16 cellular contexts compared by ENCODE assay signal in genomic region chr10:99681553-99681952, GRCh38. TPM values are rescaled to one million over a fixed set of nuclear protein-coding genes. Genes with fewer than 3 reads are reported as not detected.
DNase-seq lines count a peak whose midpoint lies in the region; ATAC-seq, FAIRE-seq and TF ChIP-seq lines count a peak whose summit lies in the region.
"Had no signal": no experiment of that assay in that cellular context is flagged by ENCODE, and none has a peak within 500 bp of the region (broad histone marks: within the 10 kb centered on the region; RNA-seq: fewer than 3 reads in every experiment).

No MANE protein-coding gene starts in this region.

- H3K36me3 Mint-ChIP-seq in astrocyte (ENCODE audit: low read depth, unreplicated experiment), result peaks cover 11% of the 10 kb centered on the region
- H3K36me3 Mint-ChIP-seq in T-helper 2 cell treated with Interferon-gamma antibody and Interleukin-4, amounts not matched to agents 5 μg/mL and 100 μg/mL, for 36 hours (ENCODE audit: low read depth), result peaks cover 3% of the 10 kb centered on the region

- CTCF ChIA-PET in A673 (lab: Charles Lee), result no interaction called here

- intact Hi-C loops in A673 (cut with micrococcal nuclease; ENCODE audit: unreplicated experiment), result no loop called here
- intact Hi-C loops in testis (cut with DNase I; ENCODE audit: low total_unique reads), result no loop called here

- no peaks in the 10 kb centered on the region for H3K4me1 Mint-ChIP-seq in astrocyte (ENCODE audit: low read depth, unreplicated experiment)
- peaks cover 12% of the 10 kb centered on the region for H3K4me1 Mint-ChIP-seq in T-helper 2 cell treated with Interferon-gamma antibody and Interleukin-4, amounts not matched to agents 5 μg/mL and 100 μg/mL, for 36 hours (ENCODE audit: low read depth)
- H3K4me1 Mint-ChIP-seq: activated naive CD4-positive, alpha-beta T cell treated with anti-CD3 and anti-CD28 coated beads, Interleukin-2, amount 50 U/mL, for 24 hours had no signal

- peaks cover 4% of the 10 kb centered on the region for H3K4me1 ChIP-seq in A673 (ENCODE audit: insufficient read depth, low read length, poor library complexity, severe bottlenecking)
- peaks cover under 1% of the 10 kb centered on the region for H3K4me1 ChIP-seq in astrocyte (ENCODE audit: insufficient read depth, low read length)
- H3K4me1 ChIP-seq in foreskin keratinocyte, result peaks cover 18% of the 10 kb centered on the region
- no peaks in the 10 kb centered on the region for H3K4me1 ChIP-seq in testis

- no peaks in the 10 kb centered on the region for H3K9me3 Mint-ChIP-seq in astrocyte (ENCODE audit: unreplicated experiment)
- no peaks in the 10 kb centered on the region for H3K9me3 Mint-ChIP-seq in T-helper 2 cell treated with Interferon-gamma antibody and Interleukin-4, amounts not matched to agents 5 μg/mL and 100 μg/mL, for 36 hours
- H3K9me3 Mint-ChIP-seq: activated naive CD4-positive, alpha-beta T cell treated with anti-CD3 and anti-CD28 coated beads, Interleukin-2, amount 50 U/mL, for 24 hours had no signal

- TF ChIP-seq CTCF in A673 (conservative IDR thresholded peaks at IDR 0.05; ENCODE audit: low read depth, low read length) (no peak), astrocyte (IDR thresholded peaks at IDR 0.05; ENCODE audit: insufficient read depth, low read depth, low read length) (no peak), foreskin keratinocyte (conservative IDR thresholded peaks at IDR 0.05) (peak; percentile 32), testis (IDR thresholded peaks at IDR 0.05) (no peak)

- POLR2A ChIA-PET in A673 (lab: Charles Lee; ENCODE audit: low non-redundant PET), result no interaction called here

- H3K27ac Mint-ChIP-seq in astrocyte (ENCODE audit: unreplicated experiment), result no peak overlapping the region
- H3K27ac Mint-ChIP-seq in T-helper 2 cell treated with Interferon-gamma antibody and Interleukin-4, amounts not matched to agents 5 μg/mL and 100 μg/mL, for 36 hours, result no peak overlapping the region
- H3K27ac Mint-ChIP-seq: activated naive CD4-positive, alpha-beta T cell treated with anti-CD3 and anti-CD28 coated beads, Interleukin-2, amount 50 U/mL, for 24 hours had no signal

- WGBS in testis, 2 donors, result 94 to 97% methylated on average over 4 of the region's 4 CpGs

- H2AFZ ChIP-seq in astrocyte (ENCODE audit: low read depth, low read length), result no peak overlapping the region

- BruUV-seq in A673 (replicated peaks; lab: Mats Ljungman, UMichigan), result no TSS peak

- no peak overlapping the region for H3K27ac ChIP-seq in A673 (ENCODE audit: low read depth, low read length, poor library complexity, severe bottlenecking)
- H3K27ac ChIP-seq in astrocyte (ENCODE audit: low read depth, low read length), result peak overlapping the region; percentile 64
- H3K27ac ChIP-seq in foreskin keratinocyte, result peak overlapping the region; percentile 9
- no peak overlapping the region for H3K27ac ChIP-seq in testis
- H3K27ac ChIP-seq: BLaER1 treated with 17β-estradiol and CSF1 and Interleukin-3, amounts not matched to agents 10 nM and 100 nM; KMS-11; neutrophil had no signal

- peaks cover 11% of the 10 kb centered on the region for H3K79me2 ChIP-seq in astrocyte (ENCODE audit: insufficient read depth, low read length)

- H3K27me3 Mint-ChIP-seq in astrocyte (ENCODE audit: low read depth, unreplicated experiment), result no peaks in the 10 kb centered on the region
- H3K27me3 Mint-ChIP-seq in T-helper 2 cell treated with Interferon-gamma antibody and Interleukin-4, amounts not matched to agents 5 μg/mL and 100 μg/mL, for 36 hours (ENCODE audit: low read depth), result no peaks in the 10 kb centered on the region
- H3K27me3 Mint-ChIP-seq: activated naive CD4-positive, alpha-beta T cell treated with anti-CD3 and anti-CD28 coated beads, Interleukin-2, amount 50 U/mL, for 24 hours had no signal

- H3K4me3 ChIP-seq in A673 (ENCODE audit: low read depth, low read length, poor library complexity, severe bottlenecking) (no peak overlapping the region), astrocyte (ENCODE audit: insufficient read depth, low read depth, low read length) (no peak overlapping the region), testis (no peak overlapping the region)
- H3K4me3 ChIP-seq: BLaER1 treated with 17β-estradiol and CSF1 and Interleukin-3, amounts not matched to agents 10 nM and 100 nM had no signal

- H3K9me3 ChIP-seq in A673 (ENCODE audit: low read depth, low read length, poor library complexity, severe bottlenecking), result no peaks in the 10 kb centered on the region
- H3K9me3 ChIP-seq in astrocyte (ENCODE audit: insufficient read depth, low read depth, low read length), result no peaks in the 10 kb centered on the region
- no peaks in the 10 kb centered on the region for H3K9me3 ChIP-seq in testis
- H3K9me3 ChIP-seq: BLaER1 treated with 17β-estradiol and CSF1 and Interleukin-3, amounts not matched to agents 10 nM and 100 nM; neutrophil had no signal

- ATAC-seq in foreskin keratinocyte, result peak; percentile 61
- ATAC-seq in HG02642 (IDR thresholded peaks at IDR 0.05; ENCODE audit: poor library complexity, unreplicated experiment), result no peak
- no peak for ATAC-seq in HG03095 (IDR thresholded peaks at IDR 0.05; ENCODE audit: unreplicated experiment)

- no peak overlapping the region for H3K4me3 Mint-ChIP-seq in astrocyte (ENCODE audit: unreplicated experiment)
- H3K4me3 Mint-ChIP-seq in T-helper 2 cell treated with Interferon-gamma antibody and Interleukin-4, amounts not matched to agents 5 μg/mL and 100 μg/mL, for 36 hours, result no peak overlapping the region
- H3K4me3 Mint-ChIP-seq: activated naive CD4-positive, alpha-beta T cell treated with anti-CD3 and anti-CD28 coated beads, Interleukin-2, amount 50 U/mL, for 24 hours had no signal

- no peak for TF ChIP-seq POLR2A in testis (IDR thresholded peaks at IDR 0.05)

- H3K27me3 ChIP-seq in A673 (replicated peaks; ENCODE audit: insufficient read depth, low read depth, low read length, poor library complexity) (no peaks in the 10 kb centered on the region), astrocyte (ENCODE audit: insufficient read depth, low read length) (no peaks in the 10 kb centered on the region), foreskin keratinocyte (no peaks in the 10 kb centered on the region), testis (no peaks in the 10 kb centered on the region)
- H3K27me3 ChIP-seq: BLaER1 treated with 17β-estradiol and CSF1 and Interleukin-3, amounts not matched to agents 10 nM and 100 nM; neutrophil had no signal

- no peak overlapping the region for H3K9ac ChIP-seq in astrocyte (ENCODE audit: low read length)
- H3K9ac ChIP-seq: BLaER1 treated with 17β-estradiol and CSF1 and Interleukin-3, amounts not matched to agents 10 nM and 100 nM; KMS-11 had no signal

- H4K20me1 ChIP-seq in astrocyte (ENCODE audit: insufficient read depth, low read length), result peaks cover 6% of the 10 kb centered on the region
- H4K20me1 ChIP-seq: BLaER1 treated with 17β-estradiol and CSF1 and Interleukin-3, amounts not matched to agents 10 nM and 100 nM had no signal

- no peak overlapping the region for H3K4me2 ChIP-seq in astrocyte (ENCODE audit: low read length)
- H3K4me2 ChIP-seq: BLaER1 treated with 17β-estradiol and CSF1 and Interleukin-3, amounts not matched to agents 10 nM and 100 nM; KMS-11 had no signal

- DNase-seq in A673 (ENCODE audit: low spot score) (peak; percentile 32), HCEC 1CT (peak; percentile 76), astrocyte (ENCODE audit: low read depth) (peak; percentile 78), foreskin keratinocyte (peak; percentile 80 to 88), testis (no peak)
- DNase-seq in T-helper 2 cell treated with Interferon-gamma antibody and Interleukin-4, amounts not matched to agents 5 μg/mL and 100 μg/mL, for 36 hours (ENCODE audit: low spot score), result no peak
- DNase-seq: activated CD4-positive, alpha-beta T cell treated with anti-CD3 and anti-CD28 coated beads, Interleukin-2, amount 50 U/mL, for 4 hours; islet precursor cell; NCI-H524; SW 1271 had no signal

- FAIRE-seq in astrocyte (lab: Jason Lieb, UNC), result peak; percentile 62

- H3K36me3 ChIP-seq in A673 (ENCODE audit: insufficient read depth, low read length, poor library complexity, severe bottlenecking) (peaks cover 3% of the 10 kb centered on the region), astrocyte (ENCODE audit: insufficient read depth, low read length) (peaks cover 52% of the 10 kb centered on the region), testis (ENCODE audit: low read depth, missing control alignments) (no peaks in the 10 kb centered on the region)
- H3K36me3 ChIP-seq: BLaER1 treated with 17β-estradiol and CSF1 and Interleukin-3, amounts not matched to agents 10 nM and 100 nM had no signal

RNA-seq across cellular contexts. Expression of gene ENTPD7, which starts 22.2 kb away (rescaled TPM):
- total RNA-seq in A673 (2021), result 10.1 and 11.1 TPM in 2 replicates
- 21.6 and 22.8 TPM in 2 replicates for total RNA-seq in astrocyte
- 11.8 and 13.3 TPM in 2 replicates for total RNA-seq in foreskin keratinocyte
- polyA plus RNA-seq in foreskin keratinocyte, result 1.4 and 2.1 TPM in 2 replicates
- total RNA-seq in testis, result 1 to 10 TPM; 4.0 to 6.3 TPM
- polyA plus RNA-seq in testis (ENCODE audit: insufficient read depth, low read depth, low replicate concordance), result 5.0 TPM

RNA-seq across cellular contexts. Expression of gene COX15, which starts 50.4 kb away (rescaled TPM):
- total RNA-seq in A673 (2021), result 46.1 and 48.3 TPM in 2 replicates
- 30.2 and 33.4 TPM in 2 replicates for total RNA-seq in astrocyte
- total RNA-seq in foreskin keratinocyte, result 33.5 and 35.3 TPM in 2 replicates
- polyA plus RNA-seq in foreskin keratinocyte, result 16.0 and 20.1 TPM in 2 replicates
- total RNA-seq in testis, result 10 to 100 TPM; 45.8 to 47.4 TPM
- 30.0 TPM for polyA plus RNA-seq in testis (ENCODE audit: insufficient read depth, low read depth, low replicate concordance)

RNA-seq across cellular contexts. Expression of gene CUTC, which starts 50.5 kb away (rescaled TPM):
- total RNA-seq in A673 (2021) (19.2 and 21.3 TPM in 2 replicates), astrocyte (10.3 and 11.6 TPM in 2 replicates), foreskin keratinocyte (19.8 and 20.6 TPM in 2 replicates), testis (10 to 100 TPM; 35.7 to 42.4 TPM)
- polyA plus RNA-seq in foreskin keratinocyte (19.9 and 20.4 TPM in 2 replicates), testis (ENCODE audit: insufficient read depth, low read depth, low replicate concordance) (98.5 TPM)

Comparison
In these comparisons a context has a peak if more than half of its experiments do, and no peak if none do; other contexts are left out.
1. DNase-seq: peak in A673 (single experiment), HCEC 1CT (single experiment), astrocyte (single experiment) and foreskin keratinocyte (2 of 2); none in T-helper 2 cell treated with Interferon-gamma antibody and Interleukin-4, amounts not matched to agents 5 μg/mL and 100 μg/mL, for 36 hours (single experiment) and testis (single experiment).
2. H3K27ac ChIP-seq: peak in astrocyte (single experiment) and foreskin keratinocyte (single experiment); none in A673 (single experiment) and testis (0 of 2).